Comparison of ENCODE assay signal across 9 cellular contexts in genomic region chrX:134542485-134542884, GRCh38.
DNase-seq lines count a peak whose midpoint lies in the region; ATAC-seq and TF ChIP-seq lines count a peak whose summit lies in the region.
"Had no signal": no experiment of that assay in that cellular context is flagged by ENCODE, and none has a peak within 500 bp of the region (broad histone marks: within the 10 kb centered on the region; RNA-seq: fewer than 3 reads in every experiment).

No MANE protein-coding gene starts in this region.

- peaks cover 3% of the 10 kb centered on the region for H3K4me1 ChIP-seq in HAP-1
- H3K4me1 ChIP-seq in upper lobe of right lung = no peaks in the 10 kb centered on the region
- H3K4me1 ChIP-seq: sigmoid colon had no signal

- H3K4me3 ChIP-seq in fibroblast of villous mesenchyme (ENCODE audit: low read depth, low read length) (no peak overlapping the region), HAP-1 (no peak overlapping the region), upper lobe of right lung (no peak overlapping the region)
- H3K4me3 ChIP-seq: sigmoid colon had no signal

- ATAC-seq in HG03378 (IDR thresholded peaks at IDR 0.05; ENCODE audit: unreplicated experiment) = no peak
- ATAC-seq in HG03571 (IDR thresholded peaks at IDR 0.05; ENCODE audit: unreplicated experiment) = no peak
- ATAC-seq in upper lobe of right lung = no peak

- H3K27me3 ChIP-seq in HAP-1 (ENCODE audit: low read depth) = 0 out of 2 replicates have a peak, but pooled peaks cover 2% of the 10 kb centered on the region
- H3K27me3 ChIP-seq in upper lobe of right lung = peaks cover 15% of the 10 kb centered on the region

- TF ChIP-seq CTCF in fibroblast of villous mesenchyme (IDR thresholded peaks at IDR 0.05; ENCODE audit: insufficient read depth, low read depth, low read length) (no peak), upper lobe of right lung (IDR thresholded peaks at IDR 0.05) (no peak)

- 0 out of 2 replicates have a peak, but pooled peaks cover 5% of the 10 kb centered on the region for H3K36me3 ChIP-seq in HAP-1 (replicated peaks)
- no peaks in the 10 kb centered on the region for H3K36me3 ChIP-seq in upper lobe of right lung
- H3K36me3 ChIP-seq: sigmoid colon had no signal

- no peak overlapping the region for H3K27ac ChIP-seq in upper lobe of right lung
- H3K27ac ChIP-seq: sigmoid colon had no signal

- in situ Hi-C loops in HAP-1 (cut with MboI; ENCODE audit: low sequenced_read_pairs) = no loop called here

- intact Hi-C loops in upper lobe of right lung (cut with DNase I) = no loop called here

- DNase-seq in DMS153 treated with DMSO at 0.1 percent for 48 hours (lab: John Stamatoyannopoulos, UW; ENCODE audit: unreplicated experiment) = peak; percentile 39
- peak; percentile 43 for DNase-seq in HCEC 1CT
- DNase-seq in NCI-H82 treated with DMSO at 0.1 percent for 48 hours (lab: John Stamatoyannopoulos, UW; ENCODE audit: unreplicated experiment) = peak; percentile 55
- DNase-seq in fibroblast of villous mesenchyme (ENCODE audit: low read depth) = peak; percentile 92
- no peak for DNase-seq in HAP-1 (ENCODE audit: low spot score in 2 of 2)
- no peak for DNase-seq in upper lobe of right lung
- DNase-seq: sigmoid colon had no signal

- H3K9me3 ChIP-seq in HAP-1 = no peaks in the 10 kb centered on the region
- no peaks in the 10 kb centered on the region for H3K9me3 ChIP-seq in upper lobe of right lung
- H3K9me3 ChIP-seq: sigmoid colon had no signal

Comparison
In these comparisons a context has a peak if more than half of its experiments do, and no peak if none do; other contexts are left out.
1. DNase-seq: peak in DMS153 treated with DMSO at 0.1 percent for 48 hours (single experiment), HCEC 1CT (single experiment), NCI-H82 treated with DMSO at 0.1 percent for 48 hours (single experiment) and fibroblast of villous mesenchyme (single experiment); none in HAP-1 (0 of 2) and upper lobe of right lung (single experiment).